In the genomic region with DNA sequence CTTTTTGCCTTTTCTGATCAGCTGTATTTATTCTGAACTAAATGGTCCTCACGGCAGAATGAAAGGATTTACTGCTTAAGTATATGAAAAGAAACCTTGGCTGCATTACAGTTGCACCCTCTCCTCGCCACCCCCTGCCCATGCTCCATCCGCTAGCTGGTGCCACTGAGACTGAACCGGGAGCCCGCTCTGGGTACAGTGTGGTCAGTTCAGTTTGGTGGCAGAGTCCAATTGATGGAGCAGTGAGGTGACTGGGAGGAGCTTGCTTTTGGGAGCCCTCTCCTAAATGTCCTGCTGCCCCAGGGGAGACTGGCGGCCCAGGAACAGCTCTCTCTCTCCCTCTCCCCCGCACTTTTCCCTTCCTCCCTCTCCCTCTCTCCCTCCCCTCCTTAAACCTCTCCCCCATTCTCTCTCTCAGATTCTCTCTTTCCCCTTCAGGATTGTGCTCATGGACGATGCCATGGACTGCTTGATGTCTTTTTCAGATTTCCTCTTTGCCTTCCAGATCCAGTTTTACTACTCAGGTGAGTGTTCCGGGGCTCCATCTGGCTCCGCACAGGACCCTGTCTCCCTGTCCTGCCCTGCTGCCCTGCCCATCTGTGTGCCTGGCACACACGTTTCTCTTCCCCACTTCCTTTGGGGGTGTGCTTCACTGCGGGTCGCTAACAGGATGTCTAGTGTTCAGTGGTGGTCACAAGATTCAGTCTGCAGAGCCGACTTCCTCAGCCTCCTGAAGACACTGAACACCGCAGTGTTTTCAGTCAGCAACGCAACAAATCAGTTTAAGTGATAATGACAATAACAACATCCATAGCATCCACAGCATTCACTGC, we compare ENCODE assay signal across 11 cellular contexts. TPM values are rescaled to one million over a fixed set of nuclear protein-coding genes. Genes with fewer than 3 reads are reported as not detected.
DNase-seq lines count a peak whose midpoint lies in the region; ATAC-seq and TF ChIP-seq lines count a peak whose summit lies in the region.
"Had no signal": no experiment of that assay in that cellular context is flagged by ENCODE, and none has a peak within 500 bp of the region (broad histone marks: within the 10 kb centered on the region; RNA-seq: fewer than 3 reads in every experiment).

No MANE protein-coding gene starts in this region.

- TF ChIP-seq CTCF in activated B cell treated with CpG ODN at 0.5 μM for 24 hours (IDR thresholded peaks at IDR 0.05) (no peak), vagina (IDR thresholded peaks at IDR 0.05) (no peak)

- H3K9me3 Mint-ChIP-seq in activated B cell treated with CpG ODN at 0.5 μM for 24 hours: no peaks in the 10 kb centered on the region

- ATAC-seq in activated B cell treated with CpG ODN at 0.5 μM for 24 hours (ENCODE audit: low read depth): peak; percentile 41
- no peak for ATAC-seq in HG02798 (IDR thresholded peaks at IDR 0.05; ENCODE audit: poor library complexity, unreplicated experiment)
- ATAC-seq: gastroesophageal sphincter, left cardiac atrium had no signal

- H3K9me3 ChIP-seq in vagina: no peaks in the 10 kb centered on the region
- H3K9me3 ChIP-seq: gastroesophageal sphincter, uterus had no signal

- H3K27me3 ChIP-seq in vagina: no peaks in the 10 kb centered on the region
- H3K27me3 ChIP-seq: gastroesophageal sphincter, uterus had no signal

- H3K4me1 Mint-ChIP-seq in activated B cell treated with CpG ODN at 0.5 μM for 24 hours: peaks cover 38% of the 10 kb centered on the region

- peak; percentile 47 for DNase-seq in activated gamma-delta T cell treated with Interleukin-2 at 50 U/mL for 16 hours
- no peak for DNase-seq in activated gamma-delta T cell (lab: John Stamatoyannopoulos, UW)
- DNase-seq in activated B cell treated with CpG ODN at 0.5 μM for 24 hours: no peak
- DNase-seq in epidermal melanocyte (ENCODE audit: insufficient read length, low spot score): peak; percentile 74
- DNase-seq in vagina (ENCODE audit: extremely low spot score in 2 of 2): no peak
- DNase-seq in mesenteric fat pad (ENCODE audit: low spot score): no peak
- no peak for DNase-seq in AG08396 (ENCODE audit: low spot score)
- DNase-seq: left cardiac atrium, uterus had no signal

- H3K36me3 Mint-ChIP-seq in activated B cell treated with CpG ODN at 0.5 μM for 24 hours (ENCODE audit: low read depth): peaks cover 7% of the 10 kb centered on the region

- no peak for TF ChIP-seq POLR2A in vagina (IDR thresholded peaks at IDR 0.05)

- H3K36me3 ChIP-seq in vagina: no peaks in the 10 kb centered on the region
- H3K36me3 ChIP-seq: uterus had no signal

- POLR2A ChIA-PET in activated B cell treated with CpG ODN at 0.5 μM for 24 hours (lab: Charles Lee): no interaction called here

- CTCF ChIA-PET in activated B cell treated with CpG ODN at 0.5 μM for 24 hours (lab: Charles Lee): interaction anchor here (0.9 to 4.0 kb wide), 2 partner anchors 263 to 273 kb away, joined by 3 to 27 read pairs; no protein-coding TSS in a partner anchor

- H3K27ac Mint-ChIP-seq in activated B cell treated with CpG ODN at 0.5 μM for 24 hours: peak overlapping the region; percentile 64

- H3K27me3 Mint-ChIP-seq in activated B cell treated with CpG ODN at 0.5 μM for 24 hours: no peaks in the 10 kb centered on the region

- peak overlapping the region; percentile 10 for H3K27ac ChIP-seq in vagina
- H3K27ac ChIP-seq: gastroesophageal sphincter, uterus had no signal

- peak overlapping the region; percentile 8 for H3K4me3 Mint-ChIP-seq in activated B cell treated with CpG ODN at 0.5 μM for 24 hours

- peaks cover 25% of the 10 kb centered on the region for H3K4me1 ChIP-seq in vagina

- no peak overlapping the region for H3K4me3 ChIP-seq in vagina
- H3K4me3 ChIP-seq: gastroesophageal sphincter, uterus had no signal

- intact Hi-C loops in activated B cell treated with CpG ODN at 0.5 μM for 24 hours (cut with micrococcal nuclease): no loop called here
- intact Hi-C loops in vagina (cut with DNase I): no loop called here

RNA-seq across cellular contexts. Expression of gene ARFGAP2, which starts 21.7 kb away (rescaled TPM):
- total RNA-seq in activated B cell treated with CpG ODN at 0.5 μM for 24 hours: 145 and 176 TPM in 2 replicates
- 79.3 TPM for total RNA-seq in vagina
- total RNA-seq in mesenteric fat pad: 57.0 TPM

RNA-seq across cellular contexts. Expression of gene PACSIN3, which starts 31.3 kb away (rescaled TPM):
- total RNA-seq in activated B cell treated with CpG ODN at 0.5 μM for 24 hours (1.5 TPM in 2 replicates), vagina (59.4 TPM), mesenteric fat pad (14.9 TPM)

RNA-seq across cellular contexts. Expression of gene DDB2, which starts 59.8 kb away (rescaled TPM):
- total RNA-seq in activated B cell treated with CpG ODN at 0.5 μM for 24 hours (95.1 and 98.0 TPM in 2 replicates), vagina (42.2 TPM), mesenteric fat pad (21.0 TPM)

Comparison
In these comparisons a context has a peak if more than half of its experiments do, and no peak if none do; other contexts are left out.
1. DNase-seq: peak in activated gamma-delta T cell treated with Interleukin-2 at 50 U/mL for 16 hours (single experiment) and epidermal melanocyte (single experiment); none in activated gamma-delta T cell (single experiment), activated B cell treated with CpG ODN at 0.5 μM for 24 hours (single experiment), vagina (0 of 2), mesenteric fat pad (single experiment) and AG08396 (single experiment).